8 cellular contexts compared by ENCODE assay signal in the genomic region with DNA sequence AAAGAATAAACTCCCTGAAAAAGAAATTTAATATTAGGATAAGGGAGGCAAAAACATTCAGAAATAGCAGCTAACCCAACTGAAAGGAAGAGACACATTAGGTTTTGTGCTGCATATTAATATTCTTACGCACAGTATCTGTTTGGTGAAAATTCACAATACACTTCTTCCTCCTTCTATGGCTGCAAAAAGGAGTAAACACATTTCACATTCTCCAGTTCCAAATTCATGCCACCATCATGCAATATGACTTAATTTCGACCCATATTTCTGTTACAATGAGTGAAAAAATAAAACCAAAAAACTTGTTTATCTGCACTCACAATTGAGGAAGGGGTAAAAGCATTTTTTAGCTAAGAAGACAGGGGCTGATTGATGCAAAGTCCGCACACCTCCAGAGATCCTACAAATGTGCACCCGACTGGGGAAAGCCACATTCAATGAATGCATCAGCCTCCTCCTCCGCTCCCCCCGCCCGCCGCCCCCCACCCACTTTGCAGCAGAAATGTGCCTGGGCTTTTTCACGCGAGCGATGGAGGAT. TPM values are rescaled to one million over a fixed set of nuclear protein-coding genes. Genes with fewer than 3 reads are reported as not detected.
DNase-seq lines count a peak whose midpoint lies in the region; ATAC-seq and TF ChIP-seq lines count a peak whose summit lies in the region.

No MANE protein-coding gene starts in this region.

- H3K4me3 Mint-ChIP-seq in MCF 10A (ENCODE audit: unreplicated experiment) = peak overlapping the region; percentile 79

- intact Hi-C loops in MCF 10A (cut with micrococcal nuclease) (loop anchor here (2.0 to 5.0 kb wide), 2 partner anchors 144 to 325 kb away; no protein-coding TSS in a partner anchor), sciatic nerve (cut with DNase I) (no loop called here)

- peak overlapping the region; percentile 98 for H3K4ac ChIP-seq in mesendoderm (ENCODE audit: low read depth, low read length)

- H2BK15ac ChIP-seq in mesendoderm (replicated peaks; ENCODE audit: low read depth) = peak overlapping the region; percentile 92

- H3K9me3 Mint-ChIP-seq in MCF 10A (ENCODE audit: unreplicated experiment) = no peaks in the 10 kb centered on the region

- H3K79me1 ChIP-seq in mesendoderm (ENCODE audit: low read length) = no peaks in the 10 kb centered on the region

- no CpG with 5 or more reads among the region's 11 CpGs for WGBS in mesendoderm (ENCODE audit: extremely low coverage, insufficient coverage, low lambda C conversion rate)

- H3K36me3 Mint-ChIP-seq in MCF 10A (ENCODE audit: insufficient read depth, unreplicated experiment) = no peaks in the 10 kb centered on the region

- H3K27me3 ChIP-seq in DND-41 (ENCODE audit: insufficient read depth, low read length, poor library complexity) (no peaks in the 10 kb centered on the region), mesendoderm (ENCODE audit: insufficient read depth, low read length, poor library complexity) (no peaks in the 10 kb centered on the region)

- peaks cover 76% of the 10 kb centered on the region for H3K79me2 ChIP-seq in DND-41 (ENCODE audit: insufficient read depth, low read length)
- peaks cover 25% of the 10 kb centered on the region for H3K79me2 ChIP-seq in mesendoderm (ENCODE audit: control insufficient read depth, insufficient read depth, low read length)

- peak; percentile 7 for ATAC-seq in DND-41 (ENCODE audit: insufficient read depth, low read depth)
- ATAC-seq in GM18867 (IDR thresholded peaks at IDR 0.05; ENCODE audit: unreplicated experiment) = no peak
- no peak for ATAC-seq in sciatic nerve

- H2AFZ ChIP-seq in DND-41 (ENCODE audit: low read depth, low read length) = peak overlapping the region; percentile 54

- TF ChIP-seq CTCF in DND-41 (IDR thresholded peaks at IDR 0.05; ENCODE audit: borderline replicate concordance, extremely low read depth, low read length, poor library complexity, severe bottlenecking) = no peak
- TF ChIP-seq CTCF in LNCaP clone FGC (IDR thresholded peaks at IDR 0.05; ENCODE audit: control insufficient read depth, extremely low read depth, insufficient read depth) = no peak
- no peak for TF ChIP-seq CTCF in MCF 10A (IDR thresholded peaks at IDR 0.05; ENCODE audit: unreplicated experiment)

- POLR2A ChIA-PET in MCF 10A (lab: Yijun Ruan, JAX) = interaction anchor here (0.6 to 4.3 kb wide), 13 partner anchors 16 to 330 kb away, joined by 3 to 46 read pairs (median 3); no protein-coding TSS in a partner anchor

- H3K36me3 ChIP-seq in DND-41 (ENCODE audit: insufficient read depth, low read length) (peaks cover 20% of the 10 kb centered on the region), mesendoderm (ENCODE audit: control insufficient read depth, insufficient read depth, low read length) (no peaks in the 10 kb centered on the region)

- H3K23ac ChIP-seq in mesendoderm (ENCODE audit: low read length) = no peak overlapping the region

- peak overlapping the region; percentile 90 for H3K56ac ChIP-seq in mesendoderm (ENCODE audit: low read length)

- CTCF ChIA-PET in MCF 10A (lab: Yijun Ruan, JAX) = no interaction called here

- H4K8ac ChIP-seq in mesendoderm (ENCODE audit: low read depth, low read length) = no peak overlapping the region

- H3K4me2 ChIP-seq in DND-41 (ENCODE audit: insufficient read depth, low read length) (peak overlapping the region; percentile 78), mesendoderm (ENCODE audit: low read length) (peak overlapping the region; percentile 52)

- no peaks in the 10 kb centered on the region for H3K9me3 ChIP-seq in DND-41 (ENCODE audit: insufficient read depth, low read length, severe bottlenecking)

- peak overlapping the region; percentile 62 to 63 for H3K4me3 ChIP-seq in DND-41 (ENCODE audit: low read depth in 1 of 2, low read length in 2 of 2)
- peak overlapping the region; percentile 78 for H3K4me3 ChIP-seq in LNCaP clone FGC (ENCODE audit: low read depth, low read length)
- H3K4me3 ChIP-seq in mesendoderm (ENCODE audit: low read length) = peak overlapping the region; percentile 73

- peaks cover 5% of the 10 kb centered on the region; the same call in 1 of the 2 replicates for H4K20me1 ChIP-seq in DND-41 (ENCODE audit: insufficient read depth, low read length)

- peak overlapping the region; percentile 7 for H3K27ac Mint-ChIP-seq in MCF 10A (ENCODE audit: low read depth, unreplicated experiment)

- DNase-seq in DND-41 (no peak), LNCaP clone FGC (ENCODE audit: low read depth) (no peak), MCF 10A (ENCODE audit: unreplicated experiment) (peak; percentile 36), mesendoderm (no peak), NCI-H748 (lab: John Stamatoyannopoulos, UW; ENCODE audit: unreplicated experiment) (no peak), sciatic nerve (ENCODE audit: low spot score) (no peak), D341Med (ENCODE audit: low spot score) (no peak)

- no peak overlapping the region for H2BK5ac ChIP-seq in mesendoderm (ENCODE audit: low read length)

- H3K4me1 ChIP-seq in DND-41 (ENCODE audit: insufficient read depth, low read length) (peaks cover 47% of the 10 kb centered on the region), mesendoderm (ENCODE audit: control insufficient read depth, low read depth, low read length) (peaks cover 2% of the 10 kb centered on the region)

- no TSS peak for BruUV-seq in MCF 10A (replicated peaks; lab: Mats Ljungman, UMichigan)

- H3K27me3 Mint-ChIP-seq in MCF 10A (ENCODE audit: insufficient read depth, unreplicated experiment) = no peaks in the 10 kb centered on the region

- H3K27ac ChIP-seq in DND-41 (ENCODE audit: low read length) = peak overlapping the region; percentile 97
- H3K27ac ChIP-seq in mesendoderm (ENCODE audit: low read depth, low read length) = peak overlapping the region; percentile 71

- H3K9ac ChIP-seq in DND-41 (ENCODE audit: low read depth, low read length) = peak overlapping the region; percentile 87
- peak overlapping the region; percentile 87 for H3K9ac ChIP-seq in mesendoderm (ENCODE audit: low read length)

- H4K5ac ChIP-seq in mesendoderm (ENCODE audit: low read length) = no peak overlapping the region

- no peak overlapping the region for H2AK5ac ChIP-seq in mesendoderm (ENCODE audit: low read length)

- peak overlapping the region; percentile 34 for H2BK120ac ChIP-seq in mesendoderm (ENCODE audit: low read depth, low read length)

- H3K18ac ChIP-seq in mesendoderm (ENCODE audit: low read length) = peak overlapping the region; percentile 85

- peaks cover 26% of the 10 kb centered on the region for H3K4me1 Mint-ChIP-seq in MCF 10A (ENCODE audit: insufficient read depth, unreplicated experiment)

RNA-seq across cellular contexts. Expression of a gene that starts 1.0 kb away (rescaled TPM):
- total RNA-seq in MCF 10A (2022) (23.8 and 29.8 TPM in 2 replicates), sciatic nerve (19.6 TPM)
- 18.5 TPM for polyA plus RNA-seq in mesendoderm (2013, experiment 1 of 2)
- polyA plus RNA-seq in mesendoderm (2013, experiment 2 of 2) = 19.7 TPM
